10 cellular contexts compared by ENCODE assay signal in genomic region chr20:8854566-8854965, GRCh38.
A peak's percentile ranks its signal among the peaks of the same experiment; 100 is the strongest.
DNase-seq lines count a peak whose midpoint lies in the region; ATAC-seq and TF ChIP-seq lines count a peak whose summit lies in the region.
"Had no signal": no experiment of that assay in that cellular context is flagged by ENCODE, and none has a peak within 500 bp of the region (broad histone marks: within the 10 kb centered on the region; RNA-seq: fewer than 3 reads in every experiment).

No MANE protein-coding gene starts in this region.

- TF ChIP-seq POLR2A in esophagus squamous epithelium (IDR thresholded peaks at IDR 0.05) = no peak
- TF ChIP-seq POLR2A in transverse colon (IDR thresholded peaks at IDR 0.05) = no peak

- H2BK12ac ChIP-seq in mesenchymal stem cell (ENCODE audit: low read length in 2 of 2) = no peak overlapping the region

- no peak overlapping the region for H4K8ac ChIP-seq in mesenchymal stem cell (ENCODE audit: low read length)

- no peak overlapping the region for H3K4ac ChIP-seq in mesenchymal stem cell (ENCODE audit: low read depth in 1 of 2, low read length in 2 of 2)

- no peak overlapping the region for H2BK15ac ChIP-seq in mesenchymal stem cell (ENCODE audit: low read depth, poor library complexity, severe bottlenecking)

- H3K4me1 Mint-ChIP-seq in naive thymus-derived CD4-positive, alpha-beta T cell = no peaks in the 10 kb centered on the region
- peaks cover 3% of the 10 kb centered on the region for H3K4me1 Mint-ChIP-seq in glutamatergic neuron (ENCODE audit: low read depth, unreplicated experiment)

- intact Hi-C loops in esophagus squamous epithelium (cut with DNase I) (loop anchor here (10.0 kb wide), 1 partner anchor 500 kb away; no protein-coding TSS in a partner anchor), transverse colon (cut with DNase I; ENCODE audit: low total_unique reads) (loop anchor here (10.0 kb wide), 2 partner anchors 210 to 510 kb away; partner anchors contain the start of gene PLCB4)
- intact Hi-C loops in naive thymus-derived CD4-positive, alpha-beta T cell (cut with micrococcal nuclease) = no loop called here

- no peak overlapping the region for H2BK120ac ChIP-seq in mesenchymal stem cell (ENCODE audit: low read depth, low read length)

- H3K4me1 ChIP-seq in esophagus squamous epithelium (peaks cover 4 to 28% (median 4%) of the 10 kb centered on the region in 3 donors), mesenchymal stem cell (ENCODE audit: control insufficient read depth, insufficient read depth, low read depth, low read length) (no peaks in the 10 kb centered on the region), transverse colon (peaks cover 0 to 13% (median 0%) of the 10 kb centered on the region in 4 donors)
- no peaks in the 10 kb centered on the region for H3K4me1 ChIP-seq in naive thymus-derived CD4-positive, alpha-beta T cell (ENCODE audit: control insufficient read depth in 2 of 2, insufficient read depth in 2 of 2, low read length in 2 of 2)

- peaks cover 4% of the 10 kb centered on the region for H3K79me1 ChIP-seq in mesenchymal stem cell (replicated peaks; ENCODE audit: low read length, poor library complexity, severe bottlenecking)

- peak overlapping the region; percentile 87 for H2BK5ac ChIP-seq in mesenchymal stem cell (ENCODE audit: low read depth, low read length, poor library complexity, severe bottlenecking)

- no peaks in the 10 kb centered on the region for H3K27me3 Mint-ChIP-seq in naive thymus-derived CD4-positive, alpha-beta T cell
- no peaks in the 10 kb centered on the region for H3K27me3 Mint-ChIP-seq in glutamatergic neuron (ENCODE audit: unreplicated experiment)

- H3K27ac Mint-ChIP-seq in naive thymus-derived CD4-positive, alpha-beta T cell = no peak overlapping the region
- no peak overlapping the region for H3K27ac Mint-ChIP-seq in glutamatergic neuron (ENCODE audit: unreplicated experiment)

- TF ChIP-seq CTCF in esophagus squamous epithelium (IDR thresholded peaks at IDR 0.05) (no peak), transverse colon (IDR thresholded peaks at IDR 0.05) (no peak), glutamatergic neuron (IDR thresholded peaks at IDR 0.05; ENCODE audit: partially characterized antibody, unreplicated experiment) (no peak)

- CTCF ChIA-PET in naive thymus-derived CD4-positive, alpha-beta T cell (lab: Charles Lee) = no interaction called here

- peak overlapping the region; percentile 16 to 84 (median 68) for H3K27ac ChIP-seq in esophagus squamous epithelium
- peak overlapping the region; percentile 97 for H3K27ac ChIP-seq in mesenchymal stem cell (ENCODE audit: low read length, poor library complexity, severe bottlenecking)
- H3K27ac ChIP-seq in transverse colon = peak overlapping the region; percentile 32 to 64 (median 42)
- no peak overlapping the region for H3K27ac ChIP-seq in naive thymus-derived CD4-positive, alpha-beta T cell (ENCODE audit: low read depth, low read length)

- H3K4me3 Mint-ChIP-seq in naive thymus-derived CD4-positive, alpha-beta T cell = no peak overlapping the region
- H3K4me3 Mint-ChIP-seq in glutamatergic neuron (ENCODE audit: unreplicated experiment) = no peak overlapping the region

- peak overlapping the region in 1 of 4 donors; percentile 27 for H3K4me3 ChIP-seq in esophagus squamous epithelium
- peak overlapping the region in 1 of 2 experiments; percentile 46 for H3K4me3 ChIP-seq in mesenchymal stem cell (ENCODE audit: insufficient read depth in 1 of 2, low read depth in 1 of 2, low read length in 2 of 2)
- no peak overlapping the region for H3K4me3 ChIP-seq in transverse colon
- no peak overlapping the region for H3K4me3 ChIP-seq in naive thymus-derived CD4-positive, alpha-beta T cell (ENCODE audit: low read length)

- no peak for TF ChIP-seq EP300 in transverse colon (IDR thresholded peaks at IDR 0.05; ENCODE audit: low read depth)

- no peaks in the 10 kb centered on the region for H3K9me3 ChIP-seq in esophagus squamous epithelium
- H3K9me3 ChIP-seq in mesenchymal stem cell (ENCODE audit: control insufficient read depth, low read length) = no peaks in the 10 kb centered on the region
- H3K9me3 ChIP-seq in transverse colon = no peaks in the 10 kb centered on the region
- H3K9me3 ChIP-seq in naive thymus-derived CD4-positive, alpha-beta T cell (ENCODE audit: control insufficient read depth in 2 of 3, low read length in 3 of 3) = no peaks in the 10 kb centered on the region

- H3K4me2 ChIP-seq in mesenchymal stem cell (ENCODE audit: low read length, poor library complexity, severe bottlenecking) = no peak overlapping the region

- H2AFZ ChIP-seq in mesenchymal stem cell (ENCODE audit: low read depth, low read length) = no peak overlapping the region

- no peak overlapping the region for H3K23ac ChIP-seq in mesenchymal stem cell (ENCODE audit: low read length in 2 of 2)

- POLR2A ChIA-PET in naive thymus-derived CD4-positive, alpha-beta T cell (lab: Charles Lee) = no interaction called here

- no peaks in the 10 kb centered on the region for H3K36me3 Mint-ChIP-seq in naive thymus-derived CD4-positive, alpha-beta T cell
- no peaks in the 10 kb centered on the region for H3K36me3 Mint-ChIP-seq in glutamatergic neuron (ENCODE audit: unreplicated experiment)

- ATAC-seq in naive thymus-derived CD4-positive, alpha-beta T cell = no peak

- peak; percentile 65 for DNase-seq in RPMI7951 (ENCODE audit: low read depth)
- no peak for DNase-seq in esophagus squamous epithelium (lab: John Stamatoyannopoulos, UW)
- DNase-seq in mesenchymal stem cell = peak; percentile 62
- peak; percentile 12 for DNase-seq in transverse colon
- no peak for DNase-seq in naive thymus-derived CD4-positive, alpha-beta T cell
- no peak for DNase-seq in glutamatergic neuron
- no peak for DNase-seq in activated CD4-positive, alpha-beta T cell treated with anti-CD3 and anti-CD28 coated beads for 48 hours
- DNase-seq in NCI-H2029 (lab: John Stamatoyannopoulos, UW) = no peak
- DNase-seq: NCI-H1417 treated with DMSO at 0.1 percent for 48 hours, SIG-M5 had no signal

- in situ Hi-C loops in transverse colon (cut with MboI; ENCODE audit: low pct_ligation_motif_present in 1 of 4, low pct_unique_long_range_greater_than_20kb in 1 of 4, low sequenced_read_pairs in 3 of 4) = loop anchor here in 3 of 4 donors (10.0 to 25.0 kb wide), 2 partner anchors 508 to 510 kb away; no protein-coding TSS in a partner anchor

- peaks cover 0 to 3% (median 0%) of the 10 kb centered on the region in 11 donors for H3K9me3 Mint-ChIP-seq in naive thymus-derived CD4-positive, alpha-beta T cell
- H3K9me3 Mint-ChIP-seq in glutamatergic neuron (ENCODE audit: unreplicated experiment) = no peaks in the 10 kb centered on the region

- H2AK5ac ChIP-seq in mesenchymal stem cell (ENCODE audit: low read length, severe bottlenecking) = no peak overlapping the region

- H3K14ac ChIP-seq in mesenchymal stem cell (ENCODE audit: low read length in 2 of 2) = no peak overlapping the region

- WGBS in esophagus squamous epithelium, 2 donors = 46 to 70% methylated on average over 12 of the region's 12 CpGs
- WGBS in mesenchymal stem cell = 12% methylated on average over 11 of the region's 12 CpGs
- WGBS in transverse colon (ENCODE audit: low coverage in 1 of 2), 2 donors = 60 to 62% methylated on average over 12 of the region's 12 CpGs

- no peaks in the 10 kb centered on the region for H3K36me3 ChIP-seq in esophagus squamous epithelium
- H3K36me3 ChIP-seq in mesenchymal stem cell (ENCODE audit: control insufficient read depth in 1 of 2, insufficient read depth in 2 of 2, low read depth in 1 of 2, low read length in 2 of 2) = no peaks in the 10 kb centered on the region
- no peaks in the 10 kb centered on the region for H3K36me3 ChIP-seq in transverse colon
- no peaks in the 10 kb centered on the region for H3K36me3 ChIP-seq in naive thymus-derived CD4-positive, alpha-beta T cell (ENCODE audit: control insufficient read depth in 2 of 3, insufficient read depth in 3 of 3, low read length in 3 of 3)

- no peak overlapping the region for H4K91ac ChIP-seq in mesenchymal stem cell (ENCODE audit: low read length)

- H3K18ac ChIP-seq in mesenchymal stem cell (ENCODE audit: low read depth in 1 of 2, low read length in 2 of 2) = peak overlapping the region in 1 of 2 experiments; percentile 70

- peak overlapping the region; percentile 64 for H3K9ac ChIP-seq in mesenchymal stem cell (ENCODE audit: low read length)

- H3K27me3 ChIP-seq in esophagus squamous epithelium = no peaks in the 10 kb centered on the region
- no peaks in the 10 kb centered on the region for H3K27me3 ChIP-seq in mesenchymal stem cell (ENCODE audit: control insufficient read depth in 1 of 2, insufficient read depth in 1 of 2, low read length in 2 of 2)
- H3K27me3 ChIP-seq in transverse colon = no peaks in the 10 kb centered on the region
- no peaks in the 10 kb centered on the region for H3K27me3 ChIP-seq in naive thymus-derived CD4-positive, alpha-beta T cell (ENCODE audit: control insufficient read depth in 2 of 2, insufficient read depth in 2 of 2, low read length in 2 of 2)

Comparison
In these comparisons a context has a peak if more than half of its experiments do, and no peak if none do; other contexts are left out.
1. DNase-seq: peak in RPMI7951 (single experiment), mesenchymal stem cell (single experiment) and transverse colon (single experiment); none in esophagus squamous epithelium (single experiment), naive thymus-derived CD4-positive, alpha-beta T cell (0 of 9), glutamatergic neuron (single experiment), activated CD4-positive, alpha-beta T cell treated with anti-CD3 and anti-CD28 coated beads for 48 hours (single experiment) and NCI-H2029 (single experiment).
2. intact Hi-C loops: an anchor here in esophagus squamous epithelium (10.0 kb wide) and transverse colon (10.0 kb wide); none called in naive thymus-derived CD4-positive, alpha-beta T cell.